ENCODE assay signal across 10 cellular contexts in genomic region chr4:138222041-138222440, GRCh38. TPM values are rescaled to one million over a fixed set of nuclear protein-coding genes. Genes with fewer than 3 reads are reported as not detected.
A peak's percentile ranks its signal among the peaks of the same experiment; 100 is the strongest.
DNase-seq lines count a peak whose midpoint lies in the region; ATAC-seq and TF ChIP-seq lines count a peak whose summit lies in the region.
"Had no signal": no experiment of that assay in that cellular context is flagged by ENCODE, and none has a peak within 500 bp of the region (broad histone marks: within the 10 kb centered on the region; RNA-seq: fewer than 3 reads in every experiment).

No MANE protein-coding gene starts in this region.

- intact Hi-C loops in CD8-positive, alpha-beta T cell (cut with DNase I, micrococcal nuclease), result no loop called here

- H3K36me3 ChIP-seq in CD8-positive, alpha-beta T cell (ENCODE audit: insufficient read depth, low read length), result no peaks in the 10 kb centered on the region

- CTCF ChIA-PET in CD8-positive, alpha-beta T cell (lab: Charles Lee), result no interaction called here

- peak; percentile 81 for DNase-seq in GM04504 (ENCODE audit: low read depth)
- DNase-seq in NCI-H69 (lab: John Stamatoyannopoulos, UW), result peak; percentile 80
- peak; percentile 65 for DNase-seq in epithelial cell of esophagus (ENCODE audit: low read depth)
- peak; percentile 33 for DNase-seq in retina
- no peak for DNase-seq in CD8-positive, alpha-beta T cell
- no peak for DNase-seq in activated naive CD8-positive, alpha-beta T cell treated with anti-CD3 and anti-CD28 coated beads, Interleukin-2, amount 50 U/mL, for 24 hours
- DNase-seq: activated CD4-positive, alpha-beta T cell treated with anti-CD3 and anti-CD28 coated beads for 48 hours; MV-4-11 had no signal

- no peaks in the 10 kb centered on the region for H3K9me3 Mint-ChIP-seq in CD8-positive, alpha-beta T cell
- no peaks in the 10 kb centered on the region for H3K9me3 Mint-ChIP-seq in activated naive CD8-positive, alpha-beta T cell treated with anti-CD3 and anti-CD28 coated beads, Interleukin-2, amount 50 U/mL, for 24 hours
- H3K9me3 Mint-ChIP-seq: activated naive CD4-positive, alpha-beta T cell treated with anti-CD3 and anti-CD28 coated beads, Interleukin-2, amount 50 U/mL, for 72 hours had no signal

- no peaks in the 10 kb centered on the region for H3K4me1 Mint-ChIP-seq in CD8-positive, alpha-beta T cell (ENCODE audit: low read depth)
- H3K4me1 Mint-ChIP-seq in activated naive CD8-positive, alpha-beta T cell treated with anti-CD3 and anti-CD28 coated beads, Interleukin-2, amount 50 U/mL, for 24 hours, result no peaks in the 10 kb centered on the region

- POLR2A ChIA-PET in CD8-positive, alpha-beta T cell (lab: Charles Lee), result no interaction called here

- no peaks in the 10 kb centered on the region for H3K27me3 ChIP-seq in CD8-positive, alpha-beta T cell (ENCODE audit: insufficient read depth, low read length)

- H3K36me3 Mint-ChIP-seq in CD8-positive, alpha-beta T cell, result no peaks in the 10 kb centered on the region
- peaks cover 4% of the 10 kb centered on the region for H3K36me3 Mint-ChIP-seq in activated naive CD8-positive, alpha-beta T cell treated with anti-CD3 and anti-CD28 coated beads, Interleukin-2, amount 50 U/mL, for 24 hours (ENCODE audit: low read depth)
- H3K36me3 Mint-ChIP-seq: activated naive CD4-positive, alpha-beta T cell treated with anti-CD3 and anti-CD28 coated beads, Interleukin-2, amount 50 U/mL, for 72 hours had no signal

- no peaks in the 10 kb centered on the region for H3K9me3 ChIP-seq in CD8-positive, alpha-beta T cell (ENCODE audit: low read length)

- H3K4me1 ChIP-seq in CD8-positive, alpha-beta T cell (ENCODE audit: insufficient read depth, low read length), result no peaks in the 10 kb centered on the region

- no peak overlapping the region for H3K4me3 ChIP-seq in epithelial cell of esophagus (ENCODE audit: low read length)
- no peak overlapping the region for H3K4me3 ChIP-seq in CD8-positive, alpha-beta T cell (ENCODE audit: low read depth, low read length)

- H3K27me3 Mint-ChIP-seq in CD8-positive, alpha-beta T cell (ENCODE audit: low read depth), result no peaks in the 10 kb centered on the region
- H3K27me3 Mint-ChIP-seq in activated naive CD8-positive, alpha-beta T cell treated with anti-CD3 and anti-CD28 coated beads, Interleukin-2, amount 50 U/mL, for 24 hours, result no peaks in the 10 kb centered on the region

- no peak overlapping the region for H3K27ac ChIP-seq in CD8-positive, alpha-beta T cell (ENCODE audit: low read depth, low read length)

- ATAC-seq in GM18511 (IDR thresholded peaks at IDR 0.05; ENCODE audit: unreplicated experiment), result no peak
- no peak for ATAC-seq in CD8-positive, alpha-beta T cell
- no peak for ATAC-seq in activated naive CD8-positive, alpha-beta T cell treated with anti-CD3 and anti-CD28 coated beads, Interleukin-2, amount 50 U/mL, for 24 hours
- ATAC-seq: activated naive CD4-positive, alpha-beta T cell treated with anti-CD3 and anti-CD28 coated beads, Interleukin-2, amount 50 U/mL, for 72 hours had no signal

- H3K4me3 Mint-ChIP-seq in CD8-positive, alpha-beta T cell, result no peak overlapping the region
- no peak overlapping the region for H3K4me3 Mint-ChIP-seq in activated naive CD8-positive, alpha-beta T cell treated with anti-CD3 and anti-CD28 coated beads, Interleukin-2, amount 50 U/mL, for 24 hours

- no peak for TF ChIP-seq CTCF in epithelial cell of esophagus (IDR thresholded peaks at IDR 0.05; ENCODE audit: insufficient read depth, low read depth, low read length, missing control alignments)
- no peak for TF ChIP-seq CTCF in CD8-positive, alpha-beta T cell (IDR thresholded peaks at IDR 0.05)

- no peak overlapping the region for H3K27ac Mint-ChIP-seq in CD8-positive, alpha-beta T cell
- no peak overlapping the region for H3K27ac Mint-ChIP-seq in activated naive CD8-positive, alpha-beta T cell treated with anti-CD3 and anti-CD28 coated beads, Interleukin-2, amount 50 U/mL, for 24 hours
- H3K27ac Mint-ChIP-seq: activated naive CD4-positive, alpha-beta T cell treated with anti-CD3 and anti-CD28 coated beads, Interleukin-2, amount 50 U/mL, for 72 hours had no signal

RNA-seq across cellular contexts. Expression of gene SLC7A11, which starts 20.1 kb away (rescaled TPM):
- total RNA-seq in CD8-positive, alpha-beta T cell, result not detected

Comparison
In these comparisons a context has a peak if more than half of its experiments do, and no peak if none do; other contexts are left out.
1. DNase-seq: peak in GM04504 (single experiment), NCI-H69 (single experiment), epithelial cell of esophagus (single experiment) and retina (single experiment); none in CD8-positive, alpha-beta T cell (0 of 7) and activated naive CD8-positive, alpha-beta T cell treated with anti-CD3 and anti-CD28 coated beads, Interleukin-2, amount 50 U/mL, for 24 hours (single experiment).